In genomic region chr4:15703439-15703838, GRCh38 we compare ENCODE assay signal across 11 cellular contexts. TPM values are rescaled to one million over a fixed set of nuclear protein-coding genes. Genes with fewer than 3 reads are reported as not detected.
DNase-seq lines count a peak whose midpoint lies in the region; ATAC-seq, FAIRE-seq and TF ChIP-seq lines count a peak whose summit lies in the region.
"Had no signal": no experiment of that assay in that cellular context is flagged by ENCODE, and none has a peak within 500 bp of the region (broad histone marks: within the 10 kb centered on the region; RNA-seq: fewer than 3 reads in every experiment).

No MANE protein-coding gene starts in this region.

- no peak overlapping the region for H3K27ac Mint-ChIP-seq in stimulated activated naive CD8-positive, alpha-beta T cell treated with anti-CD3 and anti-CD28 coated beads, Interleukin-15, Interleukin-2, amounts not matched to agents 100 ng/mL and 50 ng/mL, for 24 hours
- H3K27ac Mint-ChIP-seq in naive thymus-derived CD8-positive, alpha-beta T cell, result peak overlapping the region in 4 of 10 donors; percentile 15 to 72 (median 32)
- H3K27ac Mint-ChIP-seq: nephron had no signal

- ATAC-seq in stimulated activated naive CD8-positive, alpha-beta T cell treated with anti-CD3 and anti-CD28 coated beads, Interleukin-15, Interleukin-2, amounts not matched to agents 100 U/mL and 50 U/mL, for 24 hours, result no peak
- ATAC-seq in naive thymus-derived CD8-positive, alpha-beta T cell, result no peak
- ATAC-seq in HG03565 (IDR thresholded peaks at IDR 0.05; ENCODE audit: unreplicated experiment), result no peak
- ATAC-seq in HG02763 (IDR thresholded peaks at IDR 0.05; ENCODE audit: unreplicated experiment), result no peak

- H3K4me3 ChIP-seq in duodenal mucosa (ENCODE audit: low read depth in 1 of 2, low read length in 2 of 2), result peak overlapping the region; percentile 68 to 74

- POLR2A ChIA-PET in naive thymus-derived CD8-positive, alpha-beta T cell (lab: Charles Lee), result interaction anchor here (1.3 kb wide), 1 partner anchor 21 kb away, joined by 4 read pairs; the partner anchor contains the start of gene FAM200B

- H3K36me3 ChIP-seq in duodenal mucosa (ENCODE audit: control insufficient read depth in 1 of 2, insufficient read depth in 2 of 2, low read length in 2 of 2), result no peaks in the 10 kb centered on the region

- no peak for DNase-seq in stimulated activated naive CD8-positive, alpha-beta T cell treated with anti-CD3 and anti-CD28 coated beads, Interleukin-15, Interleukin-2, amounts not matched to agents 100 U/mL and 50 U/mL, for 24 hours
- DNase-seq in naive thymus-derived CD8-positive, alpha-beta T cell, result no peak
- no peak for DNase-seq in NCI-H2107 (lab: John Stamatoyannopoulos, UW)
- DNase-seq in GM12891 (ENCODE audit: insufficient read length, low spot score), result no peak
- DNase-seq: NCI-H1105 had no signal

- H3K4me1 ChIP-seq in duodenal mucosa (ENCODE audit: control insufficient read depth in 1 of 2, insufficient read depth in 2 of 2, low read length in 2 of 2), result peaks cover 16% of the 10 kb centered on the region in 2 donors

- H3K27ac ChIP-seq in duodenal mucosa (ENCODE audit: low read depth, low read length), result no peak overlapping the region

- peak overlapping the region; percentile 59 to 63 for H3K9ac ChIP-seq in duodenal mucosa (ENCODE audit: low read depth in 1 of 2, low read length in 2 of 2)

- H3K4me3 Mint-ChIP-seq in stimulated activated naive CD8-positive, alpha-beta T cell treated with anti-CD3 and anti-CD28 coated beads, Interleukin-15, Interleukin-2, amounts not matched to agents 100 ng/mL and 50 ng/mL, for 24 hours, result peak overlapping the region; percentile 83
- peak overlapping the region; percentile 79 to 92 (median 88) for H3K4me3 Mint-ChIP-seq in naive thymus-derived CD8-positive, alpha-beta T cell
- H3K4me3 Mint-ChIP-seq: nephron had no signal

- no peaks in the 10 kb centered on the region for H3K9me3 ChIP-seq in duodenal mucosa (ENCODE audit: control insufficient read depth in 1 of 2, low read length in 2 of 2)

- peaks cover 24% of the 10 kb centered on the region for H3K27me3 Mint-ChIP-seq in stimulated activated naive CD8-positive, alpha-beta T cell treated with anti-CD3 and anti-CD28 coated beads, Interleukin-15, Interleukin-2, amounts not matched to agents 100 ng/mL and 50 ng/mL, for 24 hours
- H3K27me3 Mint-ChIP-seq in naive thymus-derived CD8-positive, alpha-beta T cell, result peaks cover 6 to 22% (median 15%) of the 10 kb centered on the region in 5 donors

- TF ChIP-seq POLR2A in GM12891 (IDR thresholded peaks at IDR 0.05; ENCODE audit: low read depth, low read length), result no peak

- H3K27me3 ChIP-seq in duodenal mucosa (ENCODE audit: control insufficient read depth in 1 of 2, insufficient read depth in 2 of 2, low read length in 2 of 2), result no peaks in the 10 kb centered on the region

- H3K9me3 Mint-ChIP-seq in stimulated activated naive CD8-positive, alpha-beta T cell treated with anti-CD3 and anti-CD28 coated beads, Interleukin-15, Interleukin-2, amounts not matched to agents 100 ng/mL and 50 ng/mL, for 24 hours, result no peaks in the 10 kb centered on the region
- H3K9me3 Mint-ChIP-seq in naive thymus-derived CD8-positive, alpha-beta T cell, result no peaks in the 10 kb centered on the region

- H3K36me3 Mint-ChIP-seq in stimulated activated naive CD8-positive, alpha-beta T cell treated with anti-CD3 and anti-CD28 coated beads, Interleukin-15, Interleukin-2, amounts not matched to agents 100 ng/mL and 50 ng/mL, for 24 hours (ENCODE audit: low read depth), result no peaks in the 10 kb centered on the region
- H3K36me3 Mint-ChIP-seq in naive thymus-derived CD8-positive, alpha-beta T cell, result no peaks in the 10 kb centered on the region

- H3K4me1 Mint-ChIP-seq in stimulated activated naive CD8-positive, alpha-beta T cell treated with anti-CD3 and anti-CD28 coated beads, Interleukin-15, Interleukin-2, amounts not matched to agents 100 ng/mL and 50 ng/mL, for 24 hours (ENCODE audit: low read depth), result peaks cover 4% of the 10 kb centered on the region
- peaks cover 9 to 14% (median 12%) of the 10 kb centered on the region in 4 donors for H3K4me1 Mint-ChIP-seq in naive thymus-derived CD8-positive, alpha-beta T cell
- H3K4me1 Mint-ChIP-seq: nephron had no signal

- no peak for FAIRE-seq in GM12891 (lab: Jason Lieb, UNC)
- FAIRE-seq: D721Med had no signal

TF ChIP-seq in GM12891, 5 proteins besides CTCF, POLR2A, EP300 and RAD21:
- TF ChIP-seq TAF1 (IDR thresholded peaks at IDR 0.05; ENCODE audit: low read depth, low read length), result no peak
- no peak for TF ChIP-seq POU2F2 (IDR thresholded peaks at IDR 0.05; ENCODE audit: low read depth, low read length)
- no peak for TF ChIP-seq PAX5 (IDR thresholded peaks at IDR 0.05; ENCODE audit: insufficient read depth, low read length, severe bottlenecking)
- no peak for TF ChIP-seq SPI1 (IDR thresholded peaks at IDR 0.05; ENCODE audit: low read depth, low read length)
- no peak for TF ChIP-seq POLR2AphosphoS5 (IDR thresholded peaks at IDR 0.05; ENCODE audit: low read depth, low read length)

RNA-seq across cellular contexts. Expression of gene BST1, which starts 0.6 kb away (rescaled TPM):
- total RNA-seq in naive thymus-derived CD8-positive, alpha-beta T cell, result under 1 TPM; 0.42 to 0.49 TPM
- under 1 TPM; 0.23 to 0.49 (median 0.35) TPM for polyA plus RNA-seq in naive thymus-derived CD8-positive, alpha-beta T cell
- not detected for polyA plus RNA-seq in GM12891 (2012; ENCODE audit: low read depth, missing spikeins)

RNA-seq across cellular contexts. Expression of gene FAM200B, which starts 21.8 kb away (rescaled TPM):
- total RNA-seq in naive thymus-derived CD8-positive, alpha-beta T cell, result 10 to 100 TPM; 31.0 to 38.5 TPM
- 10 to 100 TPM; 80.6 to 92.0 (median 81.3) TPM for polyA plus RNA-seq in naive thymus-derived CD8-positive, alpha-beta T cell
- polyA plus RNA-seq in GM12891 (2012; ENCODE audit: low read depth, missing spikeins), result 19.7 TPM

RNA-seq across cellular contexts. Expression of gene FBXL5, which starts 48.3 kb away (rescaled TPM):
- 10 to 100 TPM; 65.7 to 73.0 TPM for total RNA-seq in naive thymus-derived CD8-positive, alpha-beta T cell
- 100 to 1,000 TPM in 2 of 3 donors, 10 to 100 TPM in 1; 96.1 to 113 (median 101) TPM for polyA plus RNA-seq in naive thymus-derived CD8-positive, alpha-beta T cell
- polyA plus RNA-seq in GM12891 (2012; ENCODE audit: low read depth, missing spikeins), result 18.7 TPM
